In genomic region chr3:143084856-143085731, GRCh38 we compare ENCODE assay signal across 10 cellular contexts. TPM values are rescaled to one million over a fixed set of nuclear protein-coding genes. Genes with fewer than 3 reads are reported as not detected.
DNase-seq lines count a peak whose midpoint lies in the region; ATAC-seq and TF ChIP-seq lines count a peak whose summit lies in the region.
"Had no signal": no experiment of that assay in that cellular context is flagged by ENCODE, and none has a peak within 500 bp of the region (broad histone marks: within the 10 kb centered on the region; RNA-seq: fewer than 3 reads in every experiment).

No MANE protein-coding gene starts in this region.

- peaks cover 0 to 5% of the 10 kb centered on the region in 2 donors for H3K4me1 ChIP-seq in left lung

- H3K27me3 ChIP-seq in left lung (no peaks in the 10 kb centered on the region), WERI-Rb-1 (ENCODE audit: insufficient read depth, low read depth, severe bottlenecking) (no peaks in the 10 kb centered on the region)
- H3K27me3 ChIP-seq in CD4-positive, alpha-beta T cell (ENCODE audit: control insufficient read depth, insufficient read depth, low read length): no peaks in the 10 kb centered on the region

- H3K4me3 ChIP-seq in left lung (no peak overlapping the region), WERI-Rb-1 (ENCODE audit: low read depth, low read length) (no peak overlapping the region)

- H3K27ac Mint-ChIP-seq in CD4-positive, alpha-beta T cell: no peak overlapping the region
- H3K27ac Mint-ChIP-seq: natural killer cell treated with Interleukin-12 subunit alpha and Interleukin-12 subunit beta and Interleukin-15 and Interleukin-18, amount 100 ng/mL, for 72 hours had no signal

- no peaks in the 10 kb centered on the region for H3K36me3 Mint-ChIP-seq in CD4-positive, alpha-beta T cell (ENCODE audit: low read depth)
- H3K36me3 Mint-ChIP-seq: natural killer cell treated with Interleukin-12 subunit alpha and Interleukin-12 subunit beta and Interleukin-15 and Interleukin-18, amount 100 ng/mL, for 72 hours had no signal

- POLR2A ChIA-PET in CD4-positive, alpha-beta T cell (lab: Charles Lee): no interaction called here

- intact Hi-C loops in left lung (cut with DNase I): no loop called here
- intact Hi-C loops in CD4-positive, alpha-beta T cell (cut with DNase I, micrococcal nuclease): no loop called here

- TF ChIP-seq CTCF in left lung (IDR thresholded peaks at IDR 0.05) (no peak), WERI-Rb-1 (IDR thresholded peaks at IDR 0.05; ENCODE audit: low read depth, low read length) (no peak)
- TF ChIP-seq CTCF in CD4-positive, alpha-beta T cell (IDR thresholded peaks at IDR 0.05): no peak

- H3K27ac ChIP-seq in left lung (peak overlapping the region in 1 of 2 donors; percentile 48), WERI-Rb-1 (no peak overlapping the region)
- no peak overlapping the region for H3K27ac ChIP-seq in CD4-positive, alpha-beta T cell (ENCODE audit: low read depth, low read length)
- H3K27ac ChIP-seq: 22Rv1 had no signal

- CTCF ChIA-PET in CD4-positive, alpha-beta T cell (lab: Charles Lee): interaction anchor here (0.6 kb wide), 1 partner anchor 481 kb away, joined by 3 read pairs; no protein-coding TSS in a partner anchor

- ATAC-seq in HG03039 (IDR thresholded peaks at IDR 0.05; ENCODE audit: unreplicated experiment): peak; percentile 31
- ATAC-seq in left lung: peak; percentile 76
- no peak for ATAC-seq in CD4-positive, alpha-beta T cell (ENCODE audit: poor library complexity)

- H3K36me3 ChIP-seq in left lung (no peaks in the 10 kb centered on the region), WERI-Rb-1 (no peaks in the 10 kb centered on the region)

- peak; percentile 14 for DNase-seq in DMS53 (lab: John Stamatoyannopoulos, UW)
- no peak for DNase-seq in DMS53 treated with DMSO at 0.1 percent for 48 hours (lab: John Stamatoyannopoulos, UW; ENCODE audit: unreplicated experiment)
- DNase-seq in SK-N-DZ (ENCODE audit: low spot score): peak; percentile 40
- peak; percentile 33 to 48 for DNase-seq in left lung
- DNase-seq in WERI-Rb-1: no peak
- no peak for DNase-seq in CD4-positive, alpha-beta T cell
- DNase-seq in activated T-cell treated with anti-CD3 and anti-CD28 coated beads for 4 hours: no peak

- no peaks in the 10 kb centered on the region for H3K27me3 Mint-ChIP-seq in CD4-positive, alpha-beta T cell

- H3K4me1 Mint-ChIP-seq in CD4-positive, alpha-beta T cell (ENCODE audit: low read depth): peaks cover 8% of the 10 kb centered on the region

- no peak overlapping the region for H3K4me3 Mint-ChIP-seq in CD4-positive, alpha-beta T cell
- H3K4me3 Mint-ChIP-seq: natural killer cell treated with Interleukin-12 subunit alpha and Interleukin-12 subunit beta and Interleukin-15 and Interleukin-18, amount 100 ng/mL, for 72 hours had no signal

- no peaks in the 10 kb centered on the region for H3K9me3 Mint-ChIP-seq in CD4-positive, alpha-beta T cell
- H3K9me3 Mint-ChIP-seq: natural killer cell treated with Interleukin-12 subunit alpha and Interleukin-12 subunit beta and Interleukin-15 and Interleukin-18, amount 100 ng/mL, for 72 hours had no signal

- H3K9me3 ChIP-seq in left lung: no peaks in the 10 kb centered on the region
- no peaks in the 10 kb centered on the region for H3K9me3 ChIP-seq in WERI-Rb-1 (ENCODE audit: severe bottlenecking)
- no peaks in the 10 kb centered on the region for H3K9me3 ChIP-seq in CD4-positive, alpha-beta T cell (ENCODE audit: control insufficient read depth, low read length)

RNA-seq across cellular contexts. Expression of gene CHST2, which starts 34.5 kb away (rescaled TPM):
- polyA plus RNA-seq in SK-N-DZ (2014; cell fraction: cytosol; rRNA removed): 36.1 and 40.3 TPM in 2 replicates
- polyA plus RNA-seq in SK-N-DZ (2014; cell fraction: nucleus; rRNA removed): 24.1 and 26.0 TPM in 2 replicates
- total RNA-seq in left lung: 1 to 10 TPM; 6.1 to 7.7 TPM
- total RNA-seq in CD4-positive, alpha-beta T cell: 1 to 10 TPM; 2.0 TPM

Comparison
In these comparisons a context has a peak if more than half of its experiments do, and no peak if none do; other contexts are left out.
1. DNase-seq: peak in DMS53 (single experiment), SK-N-DZ (single experiment) and left lung (2 of 2); none in DMS53 treated with DMSO at 0.1 percent for 48 hours (single experiment), WERI-Rb-1 (single experiment), CD4-positive, alpha-beta T cell (0 of 10) and activated T-cell treated with anti-CD3 and anti-CD28 coated beads for 4 hours (single experiment).